Comparison of ENCODE assay signal across 9 cellular contexts in genomic region chr13:24097064-24097463, GRCh38.
A peak's percentile ranks its signal among the peaks of the same experiment; 100 is the strongest.
DNase-seq lines count a peak whose midpoint lies in the region; ATAC-seq and TF ChIP-seq lines count a peak whose summit lies in the region.
"Had no signal": no experiment of that assay in that cellular context is flagged by ENCODE, and none has a peak within 500 bp of the region (broad histone marks: within the 10 kb centered on the region; RNA-seq: fewer than 3 reads in every experiment).

No MANE protein-coding gene starts in this region.

- H3K27me3 ChIP-seq in right cardiac atrium (ENCODE audit: control insufficient read depth, insufficient read depth): no peaks in the 10 kb centered on the region
- H3K27me3 ChIP-seq: esophagus muscularis mucosa had no signal

- H3K9me3 ChIP-seq in right cardiac atrium (ENCODE audit: control insufficient read depth, low read length): no peaks in the 10 kb centered on the region
- H3K9me3 ChIP-seq: esophagus muscularis mucosa had no signal

- H3K27ac Mint-ChIP-seq in Calu3 (ENCODE audit: unreplicated experiment): peak overlapping the region; percentile 74
- H3K27ac Mint-ChIP-seq in activated CD8-positive, alpha-beta memory T cell treated with anti-CD3 and anti-CD28 coated beads, Interleukin-2, amount 10 ng/mL, durations not matched to agents 7 days and 5 days: peak overlapping the region; percentile 82
- H3K27ac Mint-ChIP-seq in neural crest cell (ENCODE audit: unreplicated experiment): peak overlapping the region; percentile 54

- no peak overlapping the region for H3K27ac ChIP-seq in right cardiac atrium (ENCODE audit: low read length)
- H3K27ac ChIP-seq: esophagus muscularis mucosa had no signal

- CTCF ChIA-PET in Calu3 (lab: Charles Lee): interaction anchor here (1.3 kb wide), 1 partner anchor 9 kb away, joined by 6 read pairs; no protein-coding TSS in a partner anchor
- CTCF ChIA-PET in activated CD8-positive, alpha-beta memory T cell treated with anti-CD3 and anti-CD28 coated beads, Interleukin-2, amount 10 ng/mL, durations not matched to agents 7 days and 5 days (lab: Charles Lee): interaction anchor here (1.0 to 2.7 kb wide), 8 partner anchors 10 to 122 kb away, joined by 3 to 11 read pairs (median 4); partner anchors contain the start of gene SPATA13

- H3K36me3 Mint-ChIP-seq in Calu3 (ENCODE audit: insufficient read depth, unreplicated experiment) (no peaks in the 10 kb centered on the region), neural crest cell (ENCODE audit: low read depth) (peaks cover 5% of the 10 kb centered on the region)
- no peaks in the 10 kb centered on the region for H3K36me3 Mint-ChIP-seq in activated CD8-positive, alpha-beta memory T cell treated with anti-CD3 and anti-CD28 coated beads, Interleukin-2, amount 10 ng/mL, durations not matched to agents 7 days and 5 days

- 70% methylated on average over 4 of the region's 4 CpGs for WGBS in right cardiac atrium

- DNase-seq in Calu3: peak; percentile 7
- peak; percentile 65 for DNase-seq in activated CD8-positive, alpha-beta memory T cell treated with anti-CD3 and anti-CD28 coated beads, Interleukin-2, amount 10 ng/mL, durations not matched to agents 7 days and 5 days
- no peak for DNase-seq in neural crest cell (ENCODE audit: low read depth, low spot score)
- no peak for DNase-seq in right cardiac atrium
- no peak for DNase-seq in foreskin melanocyte
- no peak for DNase-seq in NCI-H1694 (lab: John Stamatoyannopoulos, UW)

- H3K4me1 ChIP-seq in right cardiac atrium (ENCODE audit: control insufficient read depth, insufficient read depth, low read length): no peaks in the 10 kb centered on the region

- H3K27me3 Mint-ChIP-seq in Calu3 (ENCODE audit: unreplicated experiment) (no peaks in the 10 kb centered on the region), neural crest cell (ENCODE audit: low read depth) (no peaks in the 10 kb centered on the region)
- H3K27me3 Mint-ChIP-seq in activated CD8-positive, alpha-beta memory T cell treated with anti-CD3 and anti-CD28 coated beads, Interleukin-2, amount 10 ng/mL, durations not matched to agents 7 days and 5 days: peaks cover 24% of the 10 kb centered on the region

- H3K4me3 Mint-ChIP-seq in Calu3 (ENCODE audit: low read depth, unreplicated experiment) (peak overlapping the region; percentile 3), neural crest cell (no peak overlapping the region)
- peak overlapping the region; percentile 17 for H3K4me3 Mint-ChIP-seq in activated CD8-positive, alpha-beta memory T cell treated with anti-CD3 and anti-CD28 coated beads, Interleukin-2, amount 10 ng/mL, durations not matched to agents 7 days and 5 days

- no peak for TF ChIP-seq CTCF in Calu3 (IDR thresholded peaks at IDR 0.05; ENCODE audit: unreplicated experiment)
- no peak for TF ChIP-seq CTCF in neural crest cell (conservative IDR thresholded peaks at IDR 0.05)

- no peak overlapping the region for H3K4me3 ChIP-seq in right cardiac atrium (ENCODE audit: low read length)
- H3K4me3 ChIP-seq: esophagus muscularis mucosa had no signal

- intact Hi-C loops in Calu3 (cut with micrococcal nuclease; ENCODE audit: unreplicated experiment): no loop called here
- intact Hi-C loops in right cardiac atrium (cut with DNase I): no loop called here

- no TSS peak for BruUV-seq in Calu3 (replicated peaks; lab: Mats Ljungman, UMichigan)

- ATAC-seq in HG03066 (IDR thresholded peaks at IDR 0.05; ENCODE audit: low read depth, unreplicated experiment) (peak; percentile 56), right cardiac atrium (no peak), HG02981 (IDR thresholded peaks at IDR 0.05; ENCODE audit: unreplicated experiment) (no peak)
- ATAC-seq in activated CD8-positive, alpha-beta memory T cell treated with anti-CD3 and anti-CD28 coated beads, Interleukin-2, amount 10 ng/mL, durations not matched to agents 7 days and 5 days: peak; percentile 78

- H3K4me1 Mint-ChIP-seq in Calu3 (ENCODE audit: low read depth, unreplicated experiment): peaks cover 30% of the 10 kb centered on the region
- H3K4me1 Mint-ChIP-seq in activated CD8-positive, alpha-beta memory T cell treated with anti-CD3 and anti-CD28 coated beads, Interleukin-2, amount 10 ng/mL, durations not matched to agents 7 days and 5 days: peaks cover 22% of the 10 kb centered on the region
- peaks cover 54% of the 10 kb centered on the region for H3K4me1 Mint-ChIP-seq in neural crest cell

- H3K9me3 Mint-ChIP-seq in Calu3 (ENCODE audit: low read depth, unreplicated experiment) (no peaks in the 10 kb centered on the region), neural crest cell (no peaks in the 10 kb centered on the region)
- no peaks in the 10 kb centered on the region for H3K9me3 Mint-ChIP-seq in activated CD8-positive, alpha-beta memory T cell treated with anti-CD3 and anti-CD28 coated beads, Interleukin-2, amount 10 ng/mL, durations not matched to agents 7 days and 5 days (ENCODE audit: low read depth)

Comparison
In these comparisons a context has a peak if more than half of its experiments do, and no peak if none do; other contexts are left out.
1. DNase-seq: peak in Calu3 (single experiment) and activated CD8-positive, alpha-beta memory T cell treated with anti-CD3 and anti-CD28 coated beads, Interleukin-2, amount 10 ng/mL, durations not matched to agents 7 days and 5 days (single experiment); none in neural crest cell (single experiment), right cardiac atrium (0 of 3), foreskin melanocyte (single experiment) and NCI-H1694 (single experiment).
2. ATAC-seq: peak in HG03066 (single experiment) and activated CD8-positive, alpha-beta memory T cell treated with anti-CD3 and anti-CD28 coated beads, Interleukin-2, amount 10 ng/mL, durations not matched to agents 7 days and 5 days (single experiment); none in right cardiac atrium (0 of 2) and HG02981 (single experiment).
3. Peak in every context shown above with its lines, with median percentiles within 50 percentile points of each other: H3K27ac Mint-ChIP-seq.